15 cellular contexts compared by ENCODE assay signal in genomic region chr14:54444701-54445100, GRCh38.
"Had no signal": no experiment of that assay in that cellular context is flagged by ENCODE, and none has a peak within 500 bp of the region (broad histone marks: within the 10 kb centered on the region; RNA-seq: fewer than 3 reads in every experiment).

No MANE protein-coding gene starts in this region.

- H3K4me3 Mint-ChIP-seq: activated CD4-positive, alpha-beta T cell treated with anti-CD3 and anti-CD28 coated beads, Interleukin-2, amount 10 ng/mL, durations not matched to agents 7 days and 5 days; activated naive CD8-positive, alpha-beta T cell; activated T-cell treated with anti-CD3 and anti-CD28 coated beads, Interleukin-2, amount 50 U/mL, for 4 hours; stimulated activated naive CD8-positive, alpha-beta T cell treated with anti-CD3 and anti-CD28 coated beads, Interleukin-15, amount 100 ng/mL, for 72 hours had no signal

- DNase-seq: activated CD4-positive, alpha-beta T cell treated with anti-CD3 and anti-CD28 coated beads, Interleukin-2, amount 10 ng/mL, durations not matched to agents 7 days and 5 days; activated CD4-positive, CD25-positive, alpha-beta regulatory T cell; activated gamma-delta T cell; activated T-cell treated with anti-CD3 and anti-CD28 coated beads, Interleukin-2, amount 50 U/mL, for 4 hours; anterior cingulate cortex; dorsolateral prefrontal cortex; gastrocnemius medialis; heart right ventricle; pancreas; stimulated activated CD4-positive, alpha-beta T cell treated with anti-CD3 and anti-CD28 coated beads, Interleukin-15, amount 100 ng/mL, for 24 hours; stimulated activated CD4-positive, alpha-beta T cell treated with anti-CD3 and anti-CD28 coated beads, Interleukin-4, amount 100 ng/mL, for 4 hours; stimulated activated naive CD8-positive, alpha-beta T cell treated with anti-CD3 and anti-CD28 coated beads, Interleukin-15, amount 100 ng/mL, for 72 hours; T-helper 2 cell; testis had no signal

- H3K27ac ChIP-seq: dorsolateral prefrontal cortex, gastrocnemius medialis, heart right ventricle, pancreas, testis had no signal

- H3K27me3 ChIP-seq: dorsolateral prefrontal cortex, gastrocnemius medialis, heart right ventricle, testis had no signal

- H3K4me3 ChIP-seq: dorsolateral prefrontal cortex, gastrocnemius medialis, heart right ventricle, pancreas had no signal

- H3K27ac Mint-ChIP-seq: activated CD4-positive, alpha-beta T cell treated with anti-CD3 and anti-CD28 coated beads, Interleukin-2, amount 10 ng/mL, durations not matched to agents 7 days and 5 days; activated naive CD8-positive, alpha-beta T cell; stimulated activated naive CD8-positive, alpha-beta T cell treated with anti-CD3 and anti-CD28 coated beads, Interleukin-15, amount 100 ng/mL, for 72 hours had no signal

- H3K9me3 Mint-ChIP-seq: activated CD4-positive, alpha-beta T cell treated with anti-CD3 and anti-CD28 coated beads, Interleukin-2, amount 10 ng/mL, durations not matched to agents 7 days and 5 days; activated T-cell treated with anti-CD3 and anti-CD28 coated beads, Interleukin-2, amount 50 U/mL, for 4 hours; stimulated activated naive CD8-positive, alpha-beta T cell treated with anti-CD3 and anti-CD28 coated beads, Interleukin-15, amount 100 ng/mL, for 72 hours had no signal

- H3K9me3 ChIP-seq: gastrocnemius medialis, heart right ventricle, pancreas, testis had no signal

- H3K36me3 ChIP-seq: gastrocnemius medialis, heart right ventricle, pancreas had no signal
